ENCODE assay signal across 8 cellular contexts in the genomic region with DNA sequence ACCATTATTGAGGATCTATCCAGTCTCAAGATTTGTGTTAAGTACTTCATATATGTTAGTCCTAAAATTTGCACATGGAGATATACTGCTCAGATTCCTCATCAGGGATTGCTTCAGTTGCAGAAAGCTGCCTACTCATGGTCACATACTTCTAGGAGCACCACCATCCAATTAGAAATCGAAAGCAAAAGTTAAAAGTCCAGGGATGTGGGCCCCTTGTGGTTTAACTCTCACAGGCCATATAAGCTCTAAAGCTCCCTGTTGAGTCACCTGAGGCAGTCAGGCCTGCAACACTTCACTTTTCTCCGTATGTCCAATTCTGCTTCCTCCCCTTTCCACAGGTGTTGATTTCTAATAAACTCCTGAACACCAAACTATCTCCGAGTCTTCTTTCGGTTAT.
DNase-seq lines count a peak whose midpoint lies in the region; ATAC-seq lines count a peak whose summit lies in the region.

No MANE protein-coding gene starts in this region.

- H3K36me3 ChIP-seq in BLaER1 treated with 17β-estradiol and CSF1 and Interleukin-3, amounts not matched to agents 10 nM and 100 nM: peaks cover 20 to 60% (median 44%) of the 10 kb centered on the region in 11 experiments

- no peak overlapping the region for H3K9ac ChIP-seq in BLaER1 treated with 17β-estradiol and CSF1 and Interleukin-3, amounts not matched to agents 10 nM and 100 nM

- peaks cover 0 to 9% (median 0%) of the 10 kb centered on the region in 11 experiments; a peak in 2 of 22 replicates for H4K20me1 ChIP-seq in BLaER1 treated with 17β-estradiol and CSF1 and Interleukin-3, amounts not matched to agents 10 nM and 100 nM

- peak overlapping the region in 2 of 11 experiments; percentile 15 to 32; a peak in 1 of 22 replicates for H3K27ac ChIP-seq in BLaER1 treated with 17β-estradiol and CSF1 and Interleukin-3, amounts not matched to agents 10 nM and 100 nM

- H3K4me3 ChIP-seq in BLaER1 treated with 17β-estradiol and CSF1 and Interleukin-3, amounts not matched to agents 10 nM and 100 nM: peak overlapping the region in 2 of 10 experiments; percentile 15 to 29; a peak in 2 of 20 replicates

- peak overlapping the region; percentile 18 to 68 (median 52) for H3K4me2 ChIP-seq in BLaER1 treated with 17β-estradiol and CSF1 and Interleukin-3, amounts not matched to agents 10 nM and 100 nM

- no peaks in the 10 kb centered on the region for H3K27me3 ChIP-seq in BLaER1 treated with 17β-estradiol and CSF1 and Interleukin-3, amounts not matched to agents 10 nM and 100 nM

- H3K9me3 ChIP-seq in BLaER1 treated with 17β-estradiol and CSF1 and Interleukin-3, amounts not matched to agents 10 nM and 100 nM (replicated peaks in 1 of 11): no peaks in the 10 kb centered on the region

- ATAC-seq in GM19023 (IDR thresholded peaks at IDR 0.05; ENCODE audit: unreplicated experiment): peak; percentile 84
- ATAC-seq in HG03045 (IDR thresholded peaks at IDR 0.05; ENCODE audit: unreplicated experiment): peak; percentile 90

- peaks cover 9 to 33% (median 21%) of the 10 kb centered on the region in 10 experiments; a peak in 18 of 20 replicates for H3K4me1 ChIP-seq in BLaER1 treated with 17β-estradiol and CSF1 and Interleukin-3, amounts not matched to agents 10 nM and 100 nM

- DNase-seq in RKO (ENCODE audit: low spot score) (peak; percentile 44), dermis blood vessel endothelial cell (peak; percentile 7), NCI-H345 (lab: John Stamatoyannopoulos, UW) (no peak), SK-N-DZ (ENCODE audit: low spot score) (no peak)
- peak; percentile 6 to 13 for DNase-seq in stimulated activated CD4-positive, alpha-beta T cell treated with anti-CD3 and anti-CD28 coated beads, Interleukin-4, amount 100 ng/mL, for 48 hours (ENCODE audit: low read depth in 2 of 2)

Comparison
In these comparisons a context has a peak if more than half of its experiments do, and no peak if none do; other contexts are left out.
1. DNase-seq: peak in RKO (single experiment), dermis blood vessel endothelial cell (single experiment) and stimulated activated CD4-positive, alpha-beta T cell treated with anti-CD3 and anti-CD28 coated beads, Interleukin-4, amount 100 ng/mL, for 48 hours (2 of 2); none in NCI-H345 (single experiment) and SK-N-DZ (single experiment).